ENCODE assay signal across 25 cellular contexts in the genomic region with DNA sequence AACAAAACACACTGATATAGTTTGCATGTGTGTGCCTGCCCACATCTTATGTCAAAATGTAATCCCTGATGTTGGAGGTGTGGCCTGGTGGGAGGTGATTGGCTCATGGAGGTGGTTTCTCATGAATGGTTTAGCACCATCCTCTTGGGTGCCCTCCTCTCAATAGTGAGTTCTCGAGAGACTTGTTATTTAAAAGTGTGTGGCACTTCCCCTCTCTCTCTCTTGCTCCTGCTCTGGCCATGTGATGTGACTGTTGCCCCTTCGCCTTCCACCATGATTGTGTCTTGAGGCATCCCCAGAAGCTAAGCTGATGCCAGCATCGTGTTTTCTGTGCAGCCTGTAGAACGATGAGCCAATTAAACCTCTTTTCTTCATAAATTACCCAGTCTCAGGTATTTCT.
"Had no signal": no experiment of that assay in that cellular context is flagged by ENCODE, and none has a peak within 500 bp of the region (broad histone marks: within the 10 kb centered on the region; RNA-seq: fewer than 3 reads in every experiment).

No MANE protein-coding gene starts in this region.

- FAIRE-seq: endometrium had no signal

- H3K27ac ChIP-seq: dorsolateral prefrontal cortex, epithelial cell of prostate, esophagus muscularis mucosa, gastrocnemius medialis, heart right ventricle, spleen, testis, tibial nerve, upper lobe of right lung, vagina had no signal

- H3K9me3 ChIP-seq: esophagus muscularis mucosa, gastrocnemius medialis, testis, upper lobe of right lung, vagina had no signal

- H3K4me3 ChIP-seq: dorsolateral prefrontal cortex, esophagus muscularis mucosa, gastrocnemius medialis, heart right ventricle, spleen, testis, tibial nerve, upper lobe of right lung, vagina had no signal

- ATAC-seq: gastrocnemius medialis; heart right ventricle; left lobe of liver; naive thymus-derived CD4-positive, alpha-beta T cell; sciatic nerve; stimulated activated naive B cell treated with anti-CD40 and anti-IgM and Interleukin-4, amounts not matched to agents 10 μg/mL and 1 μg/mL and 100 μg/mL, for 72 hours; stimulated activated naive CD8-positive, alpha-beta T cell treated with anti-CD3 and anti-CD28 coated beads, Interleukin-15, amount 100 ng/mL, for 72 hours; upper lobe of right lung had no signal

- H3K36me3 ChIP-seq: esophagus muscularis mucosa, gastrocnemius medialis, heart right ventricle, spleen, tibial nerve, upper lobe of right lung, vagina had no signal

- H3K4me1 ChIP-seq: esophagus muscularis mucosa, gastrocnemius medialis, spleen, testis, tibial nerve, upper lobe of right lung, vagina had no signal

- DNase-seq: dorsolateral prefrontal cortex; effector memory CD4-positive, alpha-beta T cell; gastrocnemius medialis; heart right ventricle; hypothalamus; islet precursor cell; mammary epithelial cell; naive thymus-derived CD4-positive, alpha-beta T cell; nephron progenitor cell; posterior cingulate gyrus; spleen; stimulated activated CD4-positive, alpha-beta T cell treated with anti-CD3 and anti-CD28 coated beads, Interleukin-15, amount 100 ng/mL, for 24 hours; stimulated activated CD4-positive, alpha-beta T cell treated with anti-CD3 and anti-CD28 coated beads, Interleukin-1b, Interleukin-23, amount 100 ng/mL, for 48 hours; stimulated activated CD4-positive, alpha-beta T cell treated with anti-CD3 and anti-CD28 coated beads, Interleukin-4, amount 100 ng/mL, for 4 hours; stimulated activated naive B cell treated with anti-CD40 and anti-IgM and Interleukin-4, amounts not matched to agents 10 μg/mL and 1 μg/mL and 100 μg/mL, for 72 hours; stimulated activated naive CD8-positive, alpha-beta T cell treated with anti-CD3 and anti-CD28 coated beads, Interleukin-15, amount 100 ng/mL, for 72 hours; testis; upper lobe of right lung had no signal

- H3K27me3 ChIP-seq: dorsolateral prefrontal cortex, esophagus muscularis mucosa, gastrocnemius medialis, heart right ventricle, spleen, testis, tibial nerve, upper lobe of right lung, vagina had no signal
